ENCODE assay signal across 15 cellular contexts in the genomic region with DNA sequence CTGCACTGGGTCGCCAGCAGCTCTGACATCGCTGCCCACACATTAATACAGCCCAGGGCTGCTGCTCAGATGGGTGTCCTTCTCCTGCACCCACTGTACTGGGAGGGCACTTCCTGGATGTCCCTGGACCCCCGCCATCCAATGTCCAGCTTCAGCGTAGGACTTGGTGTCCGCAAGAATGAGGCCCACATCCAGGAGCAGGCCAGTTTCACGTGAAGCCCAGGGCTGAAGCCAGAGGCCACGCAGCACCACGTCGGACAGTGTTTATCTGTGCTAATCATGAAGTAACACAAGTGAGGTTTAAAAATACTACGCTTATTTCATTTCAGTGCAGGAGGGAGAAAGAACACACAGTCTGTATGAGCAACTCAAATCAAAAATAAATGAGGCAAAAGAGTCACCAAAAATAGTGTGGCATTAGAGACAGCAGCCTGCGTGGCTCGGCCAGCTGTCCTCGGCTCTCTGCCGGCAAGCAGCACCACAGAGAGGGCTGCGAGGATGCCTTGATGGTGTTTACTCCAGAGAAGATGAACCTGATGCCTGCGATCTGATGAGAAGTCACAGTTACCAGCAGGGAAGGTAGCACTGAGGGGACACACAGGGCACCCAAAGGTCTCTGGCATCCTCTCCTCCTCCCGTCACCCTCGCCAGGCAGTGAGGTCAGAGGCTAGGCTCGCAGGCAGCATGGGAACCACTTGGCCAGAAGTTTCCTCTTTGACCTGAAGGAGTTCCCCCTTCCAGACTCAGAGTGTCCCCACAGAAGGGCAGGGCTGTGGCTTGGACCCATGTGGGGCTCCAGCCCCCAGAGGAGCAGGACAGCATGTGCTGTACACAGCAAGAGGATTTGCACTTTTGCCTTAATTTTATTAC. TPM values are rescaled to one million over a fixed set of nuclear protein-coding genes. Genes with fewer than 3 reads are reported as not detected.
A peak's percentile ranks its signal among the peaks of the same experiment; 100 is the strongest.
DNase-seq lines count a peak whose midpoint lies in the region; ATAC-seq and TF ChIP-seq lines count a peak whose summit lies in the region.
"Had no signal": no experiment of that assay in that cellular context is flagged by ENCODE, and none has a peak within 500 bp of the region (broad histone marks: within the 10 kb centered on the region; RNA-seq: fewer than 3 reads in every experiment).

No MANE protein-coding gene starts in this region.

- TF ChIP-seq CTCF in right atrium auricular region (IDR thresholded peaks at IDR 0.05) (no peak), osteoblast (IDR thresholded peaks at IDR 0.05; ENCODE audit: extremely low read depth, low read depth, low read length) (no peak)

- H3K36me3 Mint-ChIP-seq in T-helper 17 cell (ENCODE audit: low read depth): no peaks in the 10 kb centered on the region
- H3K36me3 Mint-ChIP-seq: activated naive CD4-positive, alpha-beta T cell treated with anti-CD3 and anti-CD28 coated beads, Interleukin-2, amount 50 U/mL, for 24 hours had no signal

- DNase-seq in CD1c-positive myeloid dendritic cell (ENCODE audit: extremely low spot score) (peak; percentile 57), T-helper 17 cell (no peak), right atrium auricular region (ENCODE audit: low spot score) (peak; percentile 74), osteoblast (ENCODE audit: insufficient read length, low spot score, missing footprints) (peak; percentile 84), NCI-H2227 (lab: John Stamatoyannopoulos, UW; ENCODE audit: unreplicated experiment) (no peak), COLO829 (ENCODE audit: low spot score) (no peak)
- DNase-seq in stimulated activated CD4-positive, alpha-beta T cell treated with anti-CD3 and anti-CD28 coated beads, Interleukin-2, amount 100 ng/mL, for 24 hours: no peak
- DNase-seq: activated CD4-positive, CD25-positive, alpha-beta regulatory T cell treated with anti-CD3 and anti-CD28 coated beads, Interleukin-2, amount 50 U/mL, for 72 hours; effector CD4-positive, alpha-beta T cell; NCI-H1417; NCI-H345; T-helper 2 cell had no signal

- H3K27me3 ChIP-seq in right atrium auricular region: no peaks in the 10 kb centered on the region
- no peaks in the 10 kb centered on the region for H3K27me3 ChIP-seq in osteoblast (ENCODE audit: insufficient read depth, low read length)

- H3K27ac Mint-ChIP-seq in T-helper 17 cell: peak overlapping the region; percentile 81
- H3K27ac Mint-ChIP-seq: activated naive CD4-positive, alpha-beta T cell treated with anti-CD3 and anti-CD28 coated beads, Interleukin-2, amount 50 U/mL, for 24 hours had no signal

- no peak overlapping the region for H3K4me3 Mint-ChIP-seq in T-helper 17 cell
- H3K4me3 Mint-ChIP-seq: activated naive CD4-positive, alpha-beta T cell treated with anti-CD3 and anti-CD28 coated beads, Interleukin-2, amount 50 U/mL, for 24 hours had no signal

- no peaks in the 10 kb centered on the region for H3K36me3 ChIP-seq in right atrium auricular region
- no peaks in the 10 kb centered on the region for H3K36me3 ChIP-seq in osteoblast (ENCODE audit: insufficient read depth, low read length)

- H3K27ac ChIP-seq in right atrium auricular region (peak overlapping the region; percentile 88 to 91), osteoblast (ENCODE audit: low read depth, low read length) (no peak overlapping the region)
- H3K27ac ChIP-seq: KMS-11 had no signal

- peaks cover 2% of the 10 kb centered on the region for H4K20me1 ChIP-seq in osteoblast (ENCODE audit: insufficient read depth, low read length)

- peaks cover 0 to 20% of the 10 kb centered on the region in 2 donors for H3K4me1 ChIP-seq in right atrium auricular region
- H3K4me1 ChIP-seq in osteoblast (ENCODE audit: insufficient read depth, low read length): no peaks in the 10 kb centered on the region

- H3K4me2 ChIP-seq in osteoblast (ENCODE audit: insufficient read depth, low read length): no peak overlapping the region
- H3K4me2 ChIP-seq: KMS-11 had no signal

- H3K9me3 ChIP-seq in T-helper 17 cell (ENCODE audit: control insufficient read depth, low read length, poor library complexity, severe bottlenecking) (no peaks in the 10 kb centered on the region), right atrium auricular region (no peaks in the 10 kb centered on the region), osteoblast (ENCODE audit: low read depth, low read length) (no peaks in the 10 kb centered on the region)

- ATAC-seq in T-helper 17 cell: no peak
- no peak for ATAC-seq in GM19455 (IDR thresholded peaks at IDR 0.05; ENCODE audit: unreplicated experiment)

- H3K27me3 Mint-ChIP-seq in T-helper 17 cell: no peaks in the 10 kb centered on the region
- H3K27me3 Mint-ChIP-seq: activated naive CD4-positive, alpha-beta T cell treated with anti-CD3 and anti-CD28 coated beads, Interleukin-2, amount 50 U/mL, for 24 hours had no signal

- peaks cover 16% of the 10 kb centered on the region for H3K4me1 Mint-ChIP-seq in T-helper 17 cell

- H3K4me3 ChIP-seq in right atrium auricular region (no peak overlapping the region), osteoblast (ENCODE audit: insufficient read depth, low read length) (no peak overlapping the region)

- H3K79me2 ChIP-seq in osteoblast (ENCODE audit: insufficient read depth, low read length): no peaks in the 10 kb centered on the region

- H2AFZ ChIP-seq in osteoblast (ENCODE audit: low read length): no peak overlapping the region

RNA-seq across cellular contexts. Expression of gene NPHP4, which starts 22.1 kb away (rescaled TPM):
- total RNA-seq in T-helper 17 cell (10 to 100 TPM in 1 of 2 donors, 1 to 10 TPM in 1; 9.9 to 14.1 TPM), right atrium auricular region (1 to 10 TPM; 3.0 to 4.3 TPM), osteoblast (6.5 and 8.0 TPM in 2 replicates)

RNA-seq across cellular contexts. Expression of gene KCNAB2, which starts 31.3 kb away (rescaled TPM):
- total RNA-seq in T-helper 17 cell (100 to 1,000 TPM; 203 to 207 TPM), right atrium auricular region (10 to 100 TPM in 1 of 2 donors, 1 to 10 TPM in 1; 9.3 to 14.3 TPM), osteoblast (5.0 and 5.8 TPM in 2 replicates)

Comparison
In these comparisons a context has a peak if more than half of its experiments do, and no peak if none do; other contexts are left out.
1. DNase-seq: peak in CD1c-positive myeloid dendritic cell (single experiment), right atrium auricular region (single experiment) and osteoblast (single experiment); none in T-helper 17 cell (0 of 3), NCI-H2227 (single experiment), COLO829 (single experiment) and stimulated activated CD4-positive, alpha-beta T cell treated with anti-CD3 and anti-CD28 coated beads, Interleukin-2, amount 100 ng/mL, for 24 hours (0 of 2).
2. RNA of gene KCNAB2, which starts 31.3 kb away (total RNA-seq): 203 to 207 TPM in T-helper 17 cell; 9.3 to 14.3 TPM in right atrium auricular region and 5.0 to 5.8 TPM in osteoblast; every median in the first group is over 10 times any median in the second.